27 cellular contexts compared by ENCODE assay signal in the genomic region with DNA sequence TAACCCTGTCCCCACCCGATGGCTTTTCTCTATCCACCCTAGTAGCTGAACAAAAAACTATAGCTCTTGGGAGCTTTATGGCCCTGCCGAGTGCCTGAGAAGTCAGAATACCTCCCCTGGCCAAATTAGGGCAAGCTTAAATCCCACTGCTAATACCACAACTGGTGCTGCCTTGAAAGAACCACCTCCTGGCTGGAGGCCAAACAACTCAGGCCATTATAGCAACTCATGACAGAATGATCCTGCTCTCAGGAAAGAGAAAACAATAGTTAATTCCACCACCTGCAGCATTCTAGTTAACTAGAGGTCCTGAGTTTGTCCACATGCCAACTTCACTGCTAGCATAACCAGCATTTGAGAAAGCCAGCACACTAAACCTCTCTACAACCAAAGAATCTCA.
"Had no signal": no experiment of that assay in that cellular context is flagged by ENCODE, and none has a peak within 500 bp of the region (broad histone marks: within the 10 kb centered on the region; RNA-seq: fewer than 3 reads in every experiment).

No MANE protein-coding gene starts in this region.

- H3K36me3 Mint-ChIP-seq: activated naive CD8-positive, alpha-beta T cell; natural killer cell had no signal

- ATAC-seq: activated T-cell treated with anti-CD3 and anti-CD28 coated beads, Interleukin-2, amount 50 U/mL, for 4 hours; gastroesophageal sphincter; heart left ventricle; left lobe of liver; natural killer cell; right cardiac atrium; stimulated activated naive CD8-positive, alpha-beta T cell treated with anti-CD3 and anti-CD28 coated beads, Interleukin-15, Interleukin-2, amounts not matched to agents 100 U/mL and 50 U/mL, for 24 hours; upper lobe of right lung; WTC11 had no signal

- H3K9me3 Mint-ChIP-seq: activated T-cell treated with anti-CD3 and anti-CD28 coated beads, Interleukin-2, amount 50 U/mL, for 4 hours; activated T-helper 2 cell treated with anti-CD3 and anti-CD28 coated beads, Interferon-gamma antibody, Interleukin-2, Interleukin-4, amounts not matched to agents 10 μg/mL and 5 μg/mL and 100 μg/mL, durations not matched to agents 14 hours and 24 hours and 36 hours; natural killer cell had no signal

- H3K27ac ChIP-seq: adrenal gland, colonic mucosa, gastroesophageal sphincter, heart left ventricle, neutrophil, ovary, prostate gland, thyroid gland, upper lobe of right lung had no signal

- DNase-seq: activated CD4-positive, alpha-beta T cell treated with anti-CD3 and anti-CD28 coated beads, Interleukin-2, amount 50 U/mL, for 48 hours; activated CD8-positive, alpha-beta memory T cell treated with anti-CD3 and anti-CD28 coated beads, Interleukin-2, amount 50 U/mL, for 48 hours; activated naive CD4-positive, alpha-beta T cell; activated T-cell treated with anti-CD3 and anti-CD28 coated beads, Interleukin-2, amount 50 U/mL, for 4 hours; adrenal gland; colonic mucosa; endodermal cell; heart left ventricle; kidney; natural killer cell; ovary; right cardiac atrium; stimulated activated CD4-positive, alpha-beta T cell treated with anti-CD3 and anti-CD28 coated beads, Interleukin-4, amount 100 ng/mL, for 4 hours; stimulated activated naive CD8-positive, alpha-beta T cell treated with anti-CD3 and anti-CD28 coated beads, Interleukin-15, Interleukin-2, amounts not matched to agents 100 U/mL and 50 U/mL, for 24 hours; substantia nigra; T1000; thyroid gland; upper lobe of right lung had no signal

- H3K27ac Mint-ChIP-seq: activated naive CD8-positive, alpha-beta T cell; activated T-helper 2 cell treated with anti-CD3 and anti-CD28 coated beads, Interferon-gamma antibody, Interleukin-2, Interleukin-4, amounts not matched to agents 10 μg/mL and 5 μg/mL and 100 μg/mL, durations not matched to agents 14 hours and 24 hours and 36 hours; endodermal cell; natural killer cell; T-helper 1 cell treated with Interleukin-12 subunit alpha and Interleukin-12 subunit beta and Interleukin-4 antibody, amounts not matched to agents 30 μg/mL and 1 μg/mL, for 36 hours; WTC11 had no signal

- H3K36me3 ChIP-seq: adrenal gland, colonic mucosa, gastroesophageal sphincter, heart left ventricle, neutrophil, ovary, prostate gland, thyroid gland, upper lobe of right lung had no signal

- H3K9me3 ChIP-seq: adrenal gland, colonic mucosa, neutrophil, ovary, prostate gland, thyroid gland, upper lobe of right lung had no signal

- H3K4me1 ChIP-seq: adrenal gland, colonic mucosa, gastroesophageal sphincter, heart left ventricle, prostate gland, thyroid gland, upper lobe of right lung had no signal

- H3K4me1 Mint-ChIP-seq: natural killer cell, WTC11 had no signal

- H3K4me3 ChIP-seq: adrenal gland, colonic mucosa, gastroesophageal sphincter, heart left ventricle, lung, ovary, prostate gland, thyroid gland, upper lobe of right lung had no signal

- H3K4me3 Mint-ChIP-seq: activated naive CD8-positive, alpha-beta T cell; activated T-cell treated with anti-CD3 and anti-CD28 coated beads, Interleukin-2, amount 50 U/mL, for 4 hours; endodermal cell; natural killer cell; T-helper 1 cell treated with Interleukin-12 subunit alpha and Interleukin-12 subunit beta and Interleukin-4 antibody, amounts not matched to agents 30 μg/mL and 1 μg/mL, for 36 hours; WTC11 had no signal
